In genomic region chr1:160078392-160079195, GRCh38 we compare ENCODE assay signal across 9 cellular contexts. TPM values are rescaled to one million over a fixed set of nuclear protein-coding genes. Genes with fewer than 3 reads are reported as not detected.
DNase-seq lines count a peak whose midpoint lies in the region; ATAC-seq and TF ChIP-seq lines count a peak whose summit lies in the region.
"Had no signal": no experiment of that assay in that cellular context is flagged by ENCODE, and none has a peak within 500 bp of the region (broad histone marks: within the 10 kb centered on the region; RNA-seq: fewer than 3 reads in every experiment).

No MANE protein-coding gene starts in this region.

- no peaks in the 10 kb centered on the region for H3K36me3 Mint-ChIP-seq in glutamatergic neuron (ENCODE audit: unreplicated experiment)
- H3K36me3 Mint-ChIP-seq: activated naive CD8-positive, alpha-beta T cell had no signal

- H3K27ac ChIP-seq in OCI-LY3 (ENCODE audit: low read length) (no peak overlapping the region), gastrocnemius medialis (peak overlapping the region in 2 of 4 donors; percentile 29 to 62)

- no peaks in the 10 kb centered on the region for H4K20me1 ChIP-seq in OCI-LY3 (ENCODE audit: insufficient read depth, low read length)

- TF ChIP-seq CTCF in OCI-LY3 (IDR thresholded peaks at IDR 0.05; ENCODE audit: low read depth, low read length) (peak; percentile 99), glutamatergic neuron (IDR thresholded peaks at IDR 0.05; ENCODE audit: partially characterized antibody, unreplicated experiment) (peak; percentile 77), gastrocnemius medialis (IDR thresholded peaks at IDR 0.05 in 4 of 5, conservative IDR thresholded peaks at IDR 0.05 in 1 of 5) (peak; percentile 41 to 71 (median 54))

- no peaks in the 10 kb centered on the region for H3K79me2 ChIP-seq in OCI-LY3 (ENCODE audit: low read length)

- in situ Hi-C loops in gastrocnemius medialis (cut with MboI; ENCODE audit: low sequenced_read_pairs in 4 of 4) = loop anchor here in 2 of 4 donors (25.0 kb wide), 2 partner anchors 209 to 284 kb away; partner anchors contain the start of genes NHLH1 (in 2 of the 2) and PEX19 (in 1 of the 2)

- H3K27me3 ChIP-seq in OCI-LY3 (ENCODE audit: low read depth, low read length) = peaks cover 44% of the 10 kb centered on the region
- peaks cover 0 to 16% (median 3%) of the 10 kb centered on the region in 3 donors for H3K27me3 ChIP-seq in gastrocnemius medialis

- intact Hi-C loops in gastrocnemius medialis (cut with DNase I; ENCODE audit: low total_unique reads) = loop anchor here (2.0 kb wide), 1 partner anchor 32 kb away; no protein-coding TSS in a partner anchor
- intact Hi-C loops in posterior vena cava (cut with DNase I) = no loop called here

- H3K4me1 Mint-ChIP-seq in glutamatergic neuron (ENCODE audit: low read depth, unreplicated experiment) = peaks cover 16% of the 10 kb centered on the region

- H3K27me3 Mint-ChIP-seq in glutamatergic neuron (ENCODE audit: unreplicated experiment) = peaks cover 9% of the 10 kb centered on the region

- peaks cover 3% of the 10 kb centered on the region for H3K4me1 ChIP-seq in OCI-LY3 (ENCODE audit: low read length)
- peaks cover 0 to 13% of the 10 kb centered on the region in 2 donors for H3K4me1 ChIP-seq in gastrocnemius medialis

- peak overlapping the region; percentile 15; the same call in 1 of the 2 replicates for H3K4me3 ChIP-seq in OCI-LY3 (ENCODE audit: low read length)
- H3K4me3 ChIP-seq in gastrocnemius medialis = no peak overlapping the region

- no peak overlapping the region for H3K27ac Mint-ChIP-seq in glutamatergic neuron (ENCODE audit: unreplicated experiment)
- H3K27ac Mint-ChIP-seq: activated naive CD8-positive, alpha-beta T cell had no signal

- peak overlapping the region; percentile 17; the same call in 1 of the 2 replicates for H2AFZ ChIP-seq in OCI-LY3 (ENCODE audit: low read depth, low read length)

- peak; percentile 5 for DNase-seq in NCI-H1092 treated with DMSO at 0.1 percent for 48 hours (lab: John Stamatoyannopoulos, UW)
- DNase-seq in NCI-H1092 (lab: John Stamatoyannopoulos, UW) = no peak
- DNase-seq in activated T-helper 9 cell treated with anti-CD3 and anti-CD28 coated beads, Interleukin-2, amount 50 U/mL, for 16 hours (ENCODE audit: low read depth) = peak; percentile 34
- DNase-seq in glutamatergic neuron = peak; percentile 66
- peak in 1 of 2 donors; percentile 64 for DNase-seq in gastrocnemius medialis
- DNase-seq in posterior vena cava (ENCODE audit: low spot score) = no peak

- no peak for TF ChIP-seq POLR2A in gastrocnemius medialis (IDR thresholded peaks at IDR 0.05)

- H3K9me3 ChIP-seq in OCI-LY3 (ENCODE audit: insufficient read depth, low read length) (no peaks in the 10 kb centered on the region), gastrocnemius medialis (no peaks in the 10 kb centered on the region)

- no peaks in the 10 kb centered on the region for H3K36me3 ChIP-seq in OCI-LY3 (replicated peaks; ENCODE audit: low read depth, low read length)
- H3K36me3 ChIP-seq in gastrocnemius medialis = no peaks in the 10 kb centered on the region

- H3K9ac ChIP-seq in OCI-LY3 (ENCODE audit: low read length) = no peak overlapping the region

- peaks cover 3% of the 10 kb centered on the region for H3K9me3 Mint-ChIP-seq in glutamatergic neuron (ENCODE audit: unreplicated experiment)

- no peak overlapping the region for H3K4me3 Mint-ChIP-seq in glutamatergic neuron (ENCODE audit: unreplicated experiment)
- H3K4me3 Mint-ChIP-seq: activated naive CD8-positive, alpha-beta T cell had no signal

- peak overlapping the region; percentile 56 for H3K4me2 ChIP-seq in OCI-LY3 (ENCODE audit: low read length)

- ATAC-seq in HG02852 (IDR thresholded peaks at IDR 0.05; ENCODE audit: unreplicated experiment) = peak; percentile 61
- peak; percentile 63 to 92 for ATAC-seq in gastrocnemius medialis

RNA-seq across cellular contexts. Expression of gene KCNJ9, which starts 2.7 kb away (rescaled TPM):
- total RNA-seq in glutamatergic neuron (ENCODE audit: unreplicated experiment) (2.0 TPM), gastrocnemius medialis (not detected), posterior vena cava (not detected)

RNA-seq across cellular contexts. Expression of gene KCNJ10, which starts 8.6 kb away (rescaled TPM):
- total RNA-seq in glutamatergic neuron (ENCODE audit: unreplicated experiment) = not detected
- total RNA-seq in gastrocnemius medialis = not detected
- under 1 TPM in 1 of 2 donors, not detected in 1; 0.19 TPM for total RNA-seq in posterior vena cava

RNA-seq across cellular contexts. Expression of gene IGSF8, which starts 19.8 kb away (rescaled TPM):
- total RNA-seq in glutamatergic neuron (ENCODE audit: unreplicated experiment) (45.9 TPM), gastrocnemius medialis (10 to 100 TPM in 1 of 4 donors, 1 to 10 TPM in 3; 3.4 to 12.8 (median 8.7) TPM), posterior vena cava (10 to 100 TPM; 16.0 to 17.4 TPM)

RNA-seq across cellular contexts. Expression of gene ATP1A2, which starts 37.0 kb away (rescaled TPM):
- not detected for total RNA-seq in glutamatergic neuron (ENCODE audit: unreplicated experiment)
- 100 to 1,000 TPM; 281 to 710 (median 413) TPM for total RNA-seq in gastrocnemius medialis
- 10 to 100 TPM in 1 of 2 donors, 1 to 10 TPM in 1; 4.1 to 10.8 TPM for total RNA-seq in posterior vena cava

RNA-seq across cellular contexts. Expression of gene PIGM, which starts 46.8 kb away (rescaled TPM):
- total RNA-seq in glutamatergic neuron (ENCODE audit: unreplicated experiment) (5.9 TPM), gastrocnemius medialis (under 1 TPM; 0.55 to 0.75 (median 0.72) TPM), posterior vena cava (1 to 10 TPM; 5.5 to 6.3 TPM)

Comparison
In these comparisons a context has a peak if more than half of its experiments do, and no peak if none do; other contexts are left out.
1. DNase-seq: peak in NCI-H1092 treated with DMSO at 0.1 percent for 48 hours (single experiment), activated T-helper 9 cell treated with anti-CD3 and anti-CD28 coated beads, Interleukin-2, amount 50 U/mL, for 16 hours (single experiment) and glutamatergic neuron (single experiment); none in NCI-H1092 (single experiment) and posterior vena cava (single experiment).
2. Peak in every context shown above with its lines, with median percentiles within 50 percentile points of each other: CTCF ChIP-seq.